In the genomic region with DNA sequence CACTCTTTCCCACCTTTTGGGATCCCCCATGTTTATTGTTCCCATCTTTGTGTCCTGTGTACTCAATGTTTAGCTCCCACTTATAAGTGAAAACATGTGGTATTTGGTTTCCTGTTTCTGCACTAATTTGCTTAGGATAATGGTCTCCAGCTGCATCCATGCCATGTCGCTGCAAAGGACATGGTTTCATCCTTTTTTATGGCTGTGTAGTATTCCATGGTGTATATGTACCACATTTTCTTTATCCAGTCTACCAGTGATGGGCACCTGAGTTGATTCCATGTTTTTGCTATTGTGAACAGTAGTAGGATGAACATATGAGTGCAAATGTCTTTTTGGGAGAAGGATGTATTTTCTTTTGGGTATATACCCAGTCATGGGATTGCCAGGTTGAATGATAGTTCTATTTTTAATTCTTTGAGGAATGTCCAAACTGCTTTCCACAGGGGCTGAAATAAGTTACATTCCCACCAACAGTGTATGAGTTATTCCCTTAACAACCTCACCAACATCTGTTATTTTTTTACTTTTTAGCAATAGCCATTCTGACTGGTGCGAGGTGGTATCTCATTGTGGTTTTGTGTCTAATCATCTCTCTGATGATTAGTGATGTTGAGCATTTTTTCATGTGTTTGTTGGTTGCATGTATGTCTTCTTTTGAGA, we compare ENCODE assay signal across 2 cellular contexts.
TF ChIP-seq lines count a peak whose summit lies in the region.

No MANE protein-coding gene starts in this region.

TF ChIP-seq in SK-N-SH treated with all-trans-retinoic acid at 6 μM for 48 hours, 23 proteins besides CTCF, POLR2A, EP300 and RAD21:
- TF ChIP-seq, protein P1, sequence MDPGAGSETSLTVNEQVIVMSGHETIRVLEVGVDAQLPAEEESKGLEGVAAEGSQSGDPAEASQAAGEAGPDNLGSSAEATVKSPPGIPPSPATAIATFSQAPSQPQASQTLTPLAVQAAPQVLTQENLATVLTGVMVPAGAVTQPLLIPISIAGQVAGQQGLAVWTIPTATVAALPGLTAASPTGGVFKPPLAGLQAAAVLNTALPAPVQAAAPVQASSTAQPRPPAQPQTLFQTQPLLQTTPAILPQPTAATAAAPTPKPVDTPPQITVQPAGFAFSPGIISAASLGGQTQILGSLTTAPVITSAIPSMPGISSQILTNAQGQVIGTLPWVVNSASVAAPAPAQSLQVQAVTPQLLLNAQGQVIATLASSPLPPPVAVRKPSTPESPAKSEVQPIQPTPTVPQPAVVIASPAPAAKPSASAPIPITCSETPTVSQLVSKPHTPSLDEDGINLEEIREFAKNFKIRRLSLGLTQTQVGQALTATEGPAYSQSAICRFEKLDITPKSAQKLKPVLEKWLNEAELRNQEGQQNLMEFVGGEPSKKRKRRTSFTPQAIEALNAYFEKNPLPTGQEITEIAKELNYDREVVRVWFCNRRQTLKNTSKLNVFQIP (CRISPR knock-in tag; IDR thresholded peaks at IDR 0.05; ENCODE audit: borderline replicate concordance, low read depth) = no peak
- TF ChIP-seq ZNF8 (CRISPR knock-in tag; IDR thresholded peaks at IDR 0.05) = peak; percentile 80

TF ChIP-seq in SK-N-SH, 30 proteins besides CTCF, POLR2A, EP300 and RAD21 (continued from another document):
- TF ChIP-seq, protein P2, sequence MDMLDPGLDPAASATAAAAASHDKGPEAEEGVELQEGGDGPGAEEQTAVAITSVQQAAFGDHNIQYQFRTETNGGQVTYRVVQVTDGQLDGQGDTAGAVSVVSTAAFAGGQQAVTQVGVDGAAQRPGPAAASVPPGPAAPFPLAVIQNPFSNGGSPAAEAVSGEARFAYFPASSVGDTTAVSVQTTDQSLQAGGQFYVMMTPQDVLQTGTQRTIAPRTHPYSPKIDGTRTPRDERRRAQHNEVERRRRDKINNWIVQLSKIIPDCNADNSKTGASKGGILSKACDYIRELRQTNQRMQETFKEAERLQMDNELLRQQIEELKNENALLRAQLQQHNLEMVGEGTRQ (IDR thresholded peaks at IDR 0.05; ENCODE audit: borderline replicate concordance, low read depth, low read length) = no peak
- TF ChIP-seq RXRA (IDR thresholded peaks at IDR 0.05; ENCODE audit: borderline replicate concordance, low read depth) = no peak
- no peak for TF ChIP-seq TEAD4 (IDR thresholded peaks at IDR 0.05; ENCODE audit: borderline replicate concordance, insufficient read depth)
- TF ChIP-seq NRF1 (IDR thresholded peaks at IDR 0.05; ENCODE audit: low read depth, low read length) = no peak
- TF ChIP-seq ELF1 (IDR thresholded peaks at IDR 0.05) = no peak
- TF ChIP-seq RFX5 (IDR thresholded peaks at IDR 0.05; ENCODE audit: low read length) = no peak
- TF ChIP-seq, protein P3, sequence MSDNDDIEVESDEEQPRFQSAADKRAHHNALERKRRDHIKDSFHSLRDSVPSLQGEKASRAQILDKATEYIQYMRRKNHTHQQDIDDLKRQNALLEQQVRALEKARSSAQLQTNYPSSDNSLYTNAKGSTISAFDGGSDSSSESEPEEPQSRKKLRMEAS (IDR thresholded peaks at IDR 0.05; ENCODE audit: low read depth) = no peak
- no peak for TF ChIP-seq RCOR1 (IDR thresholded peaks at IDR 0.05; ENCODE audit: low read length)
- no peak for TF ChIP-seq GATA2 (CRISPR knock-in tag; IDR thresholded peaks at IDR 0.05)
- TF ChIP-seq, protein P4, sequence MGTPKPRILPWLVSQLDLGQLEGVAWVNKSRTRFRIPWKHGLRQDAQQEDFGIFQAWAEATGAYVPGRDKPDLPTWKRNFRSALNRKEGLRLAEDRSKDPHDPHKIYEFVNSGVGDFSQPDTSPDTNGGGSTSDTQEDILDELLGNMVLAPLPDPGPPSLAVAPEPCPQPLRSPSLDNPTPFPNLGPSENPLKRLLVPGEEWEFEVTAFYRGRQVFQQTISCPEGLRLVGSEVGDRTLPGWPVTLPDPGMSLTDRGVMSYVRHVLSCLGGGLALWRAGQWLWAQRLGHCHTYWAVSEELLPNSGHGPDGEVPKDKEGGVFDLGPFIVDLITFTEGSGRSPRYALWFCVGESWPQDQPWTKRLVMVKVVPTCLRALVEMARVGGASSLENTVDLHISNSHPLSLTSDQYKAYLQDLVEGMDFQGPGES (IDR thresholded peaks at IDR 0.05; ENCODE audit: low read depth, low read length) = no peak
- TF ChIP-seq, protein P5, sequence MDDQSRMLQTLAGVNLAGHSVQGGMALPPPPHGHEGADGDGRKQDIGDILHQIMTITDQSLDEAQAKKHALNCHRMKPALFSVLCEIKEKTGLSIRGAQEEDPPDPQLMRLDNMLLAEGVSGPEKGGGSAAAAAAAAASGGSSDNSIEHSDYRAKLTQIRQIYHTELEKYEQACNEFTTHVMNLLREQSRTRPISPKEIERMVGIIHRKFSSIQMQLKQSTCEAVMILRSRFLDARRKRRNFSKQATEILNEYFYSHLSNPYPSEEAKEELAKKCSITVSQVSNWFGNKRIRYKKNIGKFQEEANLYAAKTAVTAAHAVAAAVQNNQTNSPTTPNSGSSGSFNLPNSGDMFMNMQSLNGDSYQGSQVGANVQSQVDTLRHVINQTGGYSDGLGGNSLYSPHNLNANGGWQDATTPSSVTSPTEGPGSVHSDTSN (IDR thresholded peaks at IDR 0.05) = no peak
- no peak for TF ChIP-seq MEF2A (IDR thresholded peaks at IDR 0.05; ENCODE audit: borderline replicate concordance, low read depth)
- no peak for TF ChIP-seq TCF12 (IDR thresholded peaks at IDR 0.05)
